14 cellular contexts compared by ENCODE assay signal in genomic region chr2:72719416-72719815, GRCh38.
DNase-seq lines count a peak whose midpoint lies in the region; ATAC-seq, FAIRE-seq and TF ChIP-seq lines count a peak whose summit lies in the region.
"Had no signal": no experiment of that assay in that cellular context is flagged by ENCODE, and none has a peak within 500 bp of the region (broad histone marks: within the 10 kb centered on the region; RNA-seq: fewer than 3 reads in every experiment).

No MANE protein-coding gene starts in this region.

- ATAC-seq in HCT116 (no peak; the same call in 1 of the 2 replicates), GM21619 (IDR thresholded peaks at IDR 0.05; ENCODE audit: unreplicated experiment) (no peak)

- H3K4me1 ChIP-seq in A673 (ENCODE audit: insufficient read depth, low read length, poor library complexity, severe bottlenecking): peaks cover 9% of the 10 kb centered on the region
- H3K4me1 ChIP-seq in HCT116 (ENCODE audit: control insufficient read depth in 1 of 2, insufficient read depth in 2 of 2, low read length in 2 of 2): peaks cover 8% of the 10 kb centered on the region in 2 experiments
- H3K4me1 ChIP-seq in astrocyte (ENCODE audit: insufficient read depth, low read length): peaks cover 9% of the 10 kb centered on the region

- peak; percentile 15 for DNase-seq in A673 (ENCODE audit: low spot score)
- no peak for DNase-seq in HCT116 (ENCODE audit: low read depth, low spot score)
- DNase-seq in astrocyte (ENCODE audit: low read depth): peak; percentile 47
- peak; percentile 74 for DNase-seq in iPS-NIHi7 (ENCODE audit: extremely low spot score)
- no peak for DNase-seq in foreskin melanocyte
- no peak for DNase-seq in COLO668 (lab: John Stamatoyannopoulos, UW; ENCODE audit: unreplicated experiment)
- no peak for DNase-seq in coronary artery (ENCODE audit: low spot score)
- DNase-seq: activated CD8-positive, alpha-beta memory T cell treated with anti-CD3 and anti-CD28 coated beads, Interleukin-2, amount 50 U/mL, for 4 hours; amygdala; lower lobe of right lung; NCI-H2029 treated with DMSO at 0.1 percent for 48 hours; T-helper 9 cell had no signal

- H2AFZ ChIP-seq in HCT116 (ENCODE audit: low read depth, low read length, poor library complexity, severe bottlenecking) (no peak overlapping the region), astrocyte (ENCODE audit: low read depth, low read length) (no peak overlapping the region)

- H3K9ac ChIP-seq in HCT116 (ENCODE audit: low read length) (no peak overlapping the region), astrocyte (ENCODE audit: low read length) (no peak overlapping the region)
- H3K9ac ChIP-seq: BLaER1 treated with 17β-estradiol and CSF1 and Interleukin-3, amounts not matched to agents 10 nM and 100 nM had no signal

- H3K9me3 Mint-ChIP-seq in astrocyte (ENCODE audit: unreplicated experiment): no peaks in the 10 kb centered on the region

- H3K4me2 ChIP-seq in HCT116 (ENCODE audit: low read length) (peak overlapping the region; percentile 30), astrocyte (ENCODE audit: low read length) (no peak overlapping the region)
- H3K4me2 ChIP-seq: BLaER1 treated with 17β-estradiol and CSF1 and Interleukin-3, amounts not matched to agents 10 nM and 100 nM had no signal

- no peak for TF ChIP-seq RAD21 in HCT116 (IDR thresholded peaks at IDR 0.05; ENCODE audit: low read depth)

- TF ChIP-seq CTCF in A673 (conservative IDR thresholded peaks at IDR 0.05; ENCODE audit: low read depth, low read length) (no peak), HCT116 (IDR thresholded peaks at IDR 0.05 in 2 of 3, conservative IDR thresholded peaks at IDR 0.05 in 1 of 3; ENCODE audit: borderline replicate concordance in 1 of 3, insufficient read depth in 1 of 3, low read depth in 2 of 3, low read length in 2 of 3) (no peak), astrocyte (IDR thresholded peaks at IDR 0.05; ENCODE audit: insufficient read depth, low read depth, low read length) (no peak), coronary artery (IDR thresholded peaks at IDR 0.05) (no peak)

- H3K27me3 ChIP-seq in A673 (replicated peaks; ENCODE audit: insufficient read depth, low read depth, low read length, poor library complexity) (no peaks in the 10 kb centered on the region), HCT116 (ENCODE audit: insufficient read depth, low read length) (no peaks in the 10 kb centered on the region), astrocyte (ENCODE audit: insufficient read depth, low read length) (no peaks in the 10 kb centered on the region)
- H3K27me3 ChIP-seq: BLaER1 treated with 17β-estradiol and CSF1 and Interleukin-3, amounts not matched to agents 10 nM and 100 nM had no signal

- no peak for TF ChIP-seq POLR2A in HCT116 (IDR thresholded peaks at IDR 0.05; ENCODE audit: borderline replicate concordance, extremely low read depth, insufficient read depth, insufficient read length)

- POLR2A ChIA-PET in A673 (lab: Charles Lee; ENCODE audit: low non-redundant PET) (interaction anchor here (0.7 kb wide), 1 partner anchor 16 kb away, joined by 5 read pairs; no protein-coding TSS in a partner anchor), HCT116 (lab: Charles Lee) (no interaction called here)

- no TSS peak for BruUV-seq in A673 (replicated peaks; lab: Mats Ljungman, UMichigan)
- no TSS peak for BruUV-seq in HCT116 (replicated peaks; lab: Mats Ljungman, UMichigan)

- H3K9me3 ChIP-seq in A673 (ENCODE audit: low read depth, low read length, poor library complexity, severe bottlenecking) (no peaks in the 10 kb centered on the region), HCT116 (ENCODE audit: control insufficient read depth in 1 of 2, insufficient read depth in 1 of 2, low read depth in 1 of 2, low read length in 2 of 2) (no peaks in the 10 kb centered on the region), astrocyte (ENCODE audit: insufficient read depth, low read depth, low read length) (no peaks in the 10 kb centered on the region)
- H3K9me3 ChIP-seq: BLaER1 treated with 17β-estradiol and CSF1 and Interleukin-3, amounts not matched to agents 10 nM and 100 nM; lower lobe of right lung had no signal

- H3K27me3 Mint-ChIP-seq in astrocyte (ENCODE audit: low read depth, unreplicated experiment): no peaks in the 10 kb centered on the region

- H3K36me3 ChIP-seq in A673 (ENCODE audit: insufficient read depth, low read length, poor library complexity, severe bottlenecking) (no peaks in the 10 kb centered on the region), HCT116 (ENCODE audit: control insufficient read depth in 1 of 2, insufficient read depth in 2 of 2, low read length in 2 of 2) (no peaks in the 10 kb centered on the region), astrocyte (ENCODE audit: insufficient read depth, low read length) (no peaks in the 10 kb centered on the region)

- RAD21 ChIA-PET in HCT116 (lab: Charles Lee; ENCODE audit: low non-redundant PET in 1 of 2, low total read pairs in 2 of 2, uncharacterized antibody in 2 of 2, unreplicated experiment in 2 of 2): no interaction called here

- no peaks in the 10 kb centered on the region for H3K79me2 ChIP-seq in HCT116 (ENCODE audit: insufficient read depth, low read length)
- H3K79me2 ChIP-seq in astrocyte (ENCODE audit: insufficient read depth, low read length): no peaks in the 10 kb centered on the region

- no peak for FAIRE-seq in astrocyte (lab: Jason Lieb, UNC)

- peaks cover 24% of the 10 kb centered on the region for H3K4me1 Mint-ChIP-seq in astrocyte (ENCODE audit: low read depth, unreplicated experiment)

- CTCF ChIA-PET in A673 (lab: Charles Lee) (no interaction called here), HCT116 (lab: Charles Lee) (no interaction called here)

- H4K20me1 ChIP-seq in HCT116 (ENCODE audit: insufficient read depth): no peaks in the 10 kb centered on the region
- H4K20me1 ChIP-seq in astrocyte (ENCODE audit: insufficient read depth, low read length): no peaks in the 10 kb centered on the region

- no peak overlapping the region for H3K4me3 Mint-ChIP-seq in astrocyte (ENCODE audit: unreplicated experiment)

- intact Hi-C loops in A673 (cut with micrococcal nuclease; ENCODE audit: unreplicated experiment) (no loop called here), HCT116 (cut with micrococcal nuclease) (no loop called here)

- H3K27ac ChIP-seq in A673 (ENCODE audit: low read depth, low read length, poor library complexity, severe bottlenecking) (no peak overlapping the region), HCT116 (ENCODE audit: low read depth, low read length) (no peak overlapping the region), astrocyte (ENCODE audit: low read depth, low read length) (no peak overlapping the region), coronary artery (no peak overlapping the region)
- H3K27ac ChIP-seq: BLaER1 treated with 17β-estradiol and CSF1 and Interleukin-3, amounts not matched to agents 10 nM and 100 nM; lower lobe of right lung had no signal

- H3K4me3 ChIP-seq in A673 (ENCODE audit: low read depth, low read length, poor library complexity, severe bottlenecking): no peak overlapping the region
- H3K4me3 ChIP-seq in HCT116 (replicated peaks in 1 of 2; ENCODE audit: low read depth in 1 of 2, low read length in 2 of 2): no peak overlapping the region
- H3K4me3 ChIP-seq in astrocyte (ENCODE audit: insufficient read depth, low read depth, low read length): no peak overlapping the region
- H3K4me3 ChIP-seq in coronary artery: no peak overlapping the region
- H3K4me3 ChIP-seq: BLaER1 treated with 17β-estradiol and CSF1 and Interleukin-3, amounts not matched to agents 10 nM and 100 nM; lower lobe of right lung had no signal

- H3K36me3 Mint-ChIP-seq in astrocyte (ENCODE audit: low read depth, unreplicated experiment): peaks cover 3% of the 10 kb centered on the region

- H3K27ac Mint-ChIP-seq in astrocyte (ENCODE audit: unreplicated experiment): no peak overlapping the region

- no peaks in the 10 kb centered on the region for H3K9me2 ChIP-seq in HCT116 (ENCODE audit: insufficient read depth)

TF ChIP-seq in HCT116, 20 proteins besides CTCF, POLR2A, EP300 and RAD21 (continues in another document):
- TF ChIP-seq SP1 (IDR thresholded peaks at IDR 0.05; ENCODE audit: low read depth) (no peak), CEBPB (IDR thresholded peaks at IDR 0.05; ENCODE audit: low read depth) (no peak), ELF1 (IDR thresholded peaks at IDR 0.05; ENCODE audit: borderline replicate concordance, low read depth) (no peak), EZH2phosphoT487 (IDR thresholded peaks at IDR 0.05; ENCODE audit: borderline replicate concordance) (no peak), YY1 (IDR thresholded peaks at IDR 0.05; ENCODE audit: extremely low read depth, insufficient replicate concordance, low read depth, low read length) (no peak), TCF7L2 (IDR thresholded peaks at IDR 0.05; ENCODE audit: borderline replicate concordance, extremely low read depth, insufficient read depth, insufficient read length) (no peak), ZBTB33 (IDR thresholded peaks at IDR 0.05; ENCODE audit: extremely low read depth, insufficient replicate concordance, low read length) (no peak)

Comparison
In these comparisons a context has a peak if more than half of its experiments do, and no peak if none do; other contexts are left out.
1. DNase-seq: peak in A673 (single experiment), astrocyte (single experiment) and iPS-NIHi7 (single experiment); none in HCT116 (single experiment), foreskin melanocyte (single experiment), COLO668 (single experiment) and coronary artery (single experiment).